Comparison of ENCODE assay signal across 34 cellular contexts in the genomic region with DNA sequence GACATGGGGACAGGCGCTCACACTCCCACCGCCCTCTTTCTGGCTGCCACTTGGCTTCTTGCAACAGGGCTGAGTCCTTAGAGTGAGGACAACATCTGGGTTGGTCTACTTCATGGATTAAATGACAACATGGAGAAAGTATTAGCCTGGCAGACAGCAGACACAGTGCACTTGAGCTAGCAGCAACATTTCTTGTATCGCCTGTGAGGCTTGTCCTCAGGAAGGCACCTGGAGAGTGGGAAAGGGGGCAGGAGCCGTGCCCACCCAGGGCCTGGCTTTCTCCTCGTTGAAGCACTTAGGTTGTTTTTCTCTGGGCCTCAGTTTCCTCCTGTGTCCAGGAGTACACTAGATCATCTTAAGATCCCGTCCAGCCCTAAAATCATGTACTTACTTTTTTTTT. TPM values are rescaled to one million over a fixed set of nuclear protein-coding genes. Genes with fewer than 3 reads are reported as not detected.
DNase-seq lines count a peak whose midpoint lies in the region; ATAC-seq and TF ChIP-seq lines count a peak whose summit lies in the region.
"Had no signal": no experiment of that assay in that cellular context is flagged by ENCODE, and none has a peak within 500 bp of the region (broad histone marks: within the 10 kb centered on the region; RNA-seq: fewer than 3 reads in every experiment).

No MANE protein-coding gene starts in this region.

- intact Hi-C loops in PC-9 (cut with micrococcal nuclease; ENCODE audit: unreplicated experiment), result no loop called here
- intact Hi-C loops in upper lobe of right lung (cut with DNase I), result loop anchor here (5.0 kb wide), 1 partner anchor 118 kb away; no protein-coding TSS in a partner anchor

- no peaks in the 10 kb centered on the region for H3K36me3 Mint-ChIP-seq in glutamatergic neuron (ENCODE audit: unreplicated experiment)

- H3K79me2 ChIP-seq in PC-9 (ENCODE audit: low read depth), result peaks cover 71% of the 10 kb centered on the region

- peak overlapping the region; percentile 94 for H3K4me2 ChIP-seq in PC-9
- H3K4me2 ChIP-seq: GM23338 had no signal

- peak overlapping the region; percentile 97 for H3K27ac ChIP-seq in PC-9
- peak overlapping the region; percentile 49 to 53 for H3K27ac ChIP-seq in esophagus (ENCODE audit: low read depth in 2 of 2, low read length in 1 of 2)
- H3K27ac ChIP-seq in muscle layer of duodenum (ENCODE audit: low read length), result peak overlapping the region; percentile 97
- no peak overlapping the region for H3K27ac ChIP-seq in upper lobe of right lung
- H3K27ac ChIP-seq: heart right ventricle, SJCRH30, thoracic aorta had no signal

- H4K20me1 ChIP-seq in PC-9 (ENCODE audit: insufficient read depth), result peaks cover 62% of the 10 kb centered on the region

- H3K9me3 ChIP-seq in PC-9 (ENCODE audit: insufficient read depth, low read depth) (no peaks in the 10 kb centered on the region), esophagus (ENCODE audit: control insufficient read depth in 2 of 2, insufficient read depth in 1 of 2, low read depth in 1 of 2, low read length in 1 of 2) (no peaks in the 10 kb centered on the region), muscle layer of duodenum (ENCODE audit: control insufficient read depth in 1 of 2, low read length in 2 of 2) (no peaks in the 10 kb centered on the region), upper lobe of right lung (no peaks in the 10 kb centered on the region)
- H3K9me3 ChIP-seq: heart right ventricle, SJCRH30, thoracic aorta had no signal

- H3K27ac Mint-ChIP-seq in glutamatergic neuron (ENCODE audit: unreplicated experiment), result no peak overlapping the region
- H3K27ac Mint-ChIP-seq: activated CD8-positive, alpha-beta T cell treated with anti-CD3 and anti-CD28 coated beads, Interleukin-2, amount 10 ng/mL, durations not matched to agents 7 days and 5 days; activated naive CD8-positive, alpha-beta T cell; activated T-helper 2 cell treated with anti-CD3 and anti-CD28 coated beads, Interferon-gamma antibody, Interleukin-2, Interleukin-4, amounts not matched to agents 10 μg/mL and 5 μg/mL and 100 μg/mL, durations not matched to agents 14 hours and 24 hours and 36 hours; GM23338; HFFc6; IgD-negative memory B cell; nephron progenitor cell; stimulated activated naive CD8-positive, alpha-beta T cell treated with anti-CD3 and anti-CD28 coated beads, Interleukin-15, Interleukin-2, amounts not matched to agents 100 ng/mL and 50 ng/mL, for 24 hours had no signal

- H3K4me3 ChIP-seq in PC-9 (peak overlapping the region; percentile 86), esophagus (ENCODE audit: low read depth in 1 of 2, low read length in 2 of 2) (peak overlapping the region; percentile 65 to 76), muscle layer of duodenum (ENCODE audit: low read depth in 1 of 2, low read length in 2 of 2) (peak overlapping the region in 1 of 2 donors; percentile 72), upper lobe of right lung (peak overlapping the region; percentile 53)
- H3K4me3 ChIP-seq: GM23338, heart right ventricle, SJCRH30, thoracic aorta had no signal

- H3K4me1 ChIP-seq in PC-9 (replicated peaks; ENCODE audit: insufficient read depth) (peaks cover 73% of the 10 kb centered on the region), esophagus (ENCODE audit: control insufficient read depth in 2 of 2, insufficient read depth in 2 of 2, low read length in 1 of 2) (peaks cover 4 to 21% of the 10 kb centered on the region in 2 donors), muscle layer of duodenum (ENCODE audit: control insufficient read depth in 1 of 2, insufficient read depth in 2 of 2, low read length in 2 of 2) (no peaks in the 10 kb centered on the region), upper lobe of right lung (no peaks in the 10 kb centered on the region)

- DNase-seq in PC-9, result no peak
- no peak for DNase-seq in upper lobe of right lung
- DNase-seq in NCI-H345 treated with DMSO at 0.1 percent for 48 hours (lab: John Stamatoyannopoulos, UW; ENCODE audit: unreplicated experiment), result no peak
- DNase-seq in glutamatergic neuron, result no peak
- DNase-seq in DMS153 treated with DMSO at 0.1 percent for 48 hours (lab: John Stamatoyannopoulos, UW; ENCODE audit: unreplicated experiment), result no peak
- DNase-seq: activated CD4-positive, alpha-beta T cell treated with anti-CD3 and anti-CD28 coated beads for 4 hours; activated CD8-positive, alpha-beta T cell treated with anti-CD3 and anti-CD28 coated beads, Interleukin-2, amount 10 ng/mL, durations not matched to agents 7 days and 5 days; C1 segment of cervical spinal cord; DND-41; effector CD8-positive, alpha-beta T cell; erythroblast; foreskin fibroblast; GF-D8; heart right ventricle; HFFc6; kidney glomerular epithelial cell; MV-4-11; NCI-H1436 treated with DMSO at 0.1 percent for 48 hours; NCI-H226; NCI-H748 treated with DMSO at 0.1 percent for 48 hours; nephron progenitor cell; retina; SJCRH30; stimulated activated CD8-positive, alpha-beta memory T cell treated with anti-CD3 and anti-CD28 coated beads, Interleukin-4, amount 100 ng/mL, for 48 hours; SW 1271 had no signal

- peaks cover 79% of the 10 kb centered on the region for H3F3A ChIP-seq in PC-9 (ENCODE audit: insufficient read depth, low read depth)

- H3K36me3 ChIP-seq in PC-9 (ENCODE audit: low read depth) (peaks cover 56% of the 10 kb centered on the region), esophagus (ENCODE audit: control insufficient read depth in 2 of 2, insufficient read depth in 2 of 2, low read length in 1 of 2) (peaks cover 8 to 37% of the 10 kb centered on the region in 2 donors), muscle layer of duodenum (ENCODE audit: control insufficient read depth in 1 of 2, insufficient read depth in 2 of 2, low read length in 2 of 2) (peaks cover 0 to 16% of the 10 kb centered on the region in 2 donors), upper lobe of right lung (peaks cover 19% of the 10 kb centered on the region)
- H3K36me3 ChIP-seq: SJCRH30, thoracic aorta had no signal

- H2AFZ ChIP-seq in PC-9, result no peak overlapping the region
- H2AFZ ChIP-seq: GM23338 had no signal

- ATAC-seq in upper lobe of right lung, result no peak
- ATAC-seq: activated CD8-positive, alpha-beta T cell treated with anti-CD3 and anti-CD28 coated beads, Interleukin-2, amount 10 ng/mL, durations not matched to agents 7 days and 5 days; GM23338; heart right ventricle had no signal

- TF ChIP-seq CTCF in PC-9 (conservative IDR thresholded peaks at IDR 0.05) (no peak), upper lobe of right lung (IDR thresholded peaks at IDR 0.05) (no peak), glutamatergic neuron (IDR thresholded peaks at IDR 0.05; ENCODE audit: partially characterized antibody, unreplicated experiment) (no peak)

- H3K27me3 Mint-ChIP-seq in glutamatergic neuron (ENCODE audit: unreplicated experiment), result peaks cover 5% of the 10 kb centered on the region

- 81 to 89% methylated on average over 6 of the region's 6 CpGs for WGBS in esophagus, 2 donors

- no peaks in the 10 kb centered on the region for H3K27me3 ChIP-seq in PC-9 (ENCODE audit: insufficient read depth, low read depth)
- no peaks in the 10 kb centered on the region for H3K27me3 ChIP-seq in esophagus (ENCODE audit: control insufficient read depth in 1 of 2, insufficient read depth in 2 of 2, low read length in 2 of 2)
- no peaks in the 10 kb centered on the region for H3K27me3 ChIP-seq in muscle layer of duodenum (ENCODE audit: low read depth, low read length)
- no peaks in the 10 kb centered on the region for H3K27me3 ChIP-seq in upper lobe of right lung

- H3K4me3 Mint-ChIP-seq in glutamatergic neuron (ENCODE audit: unreplicated experiment), result no peak overlapping the region
- H3K4me3 Mint-ChIP-seq: activated CD8-positive, alpha-beta T cell treated with anti-CD3 and anti-CD28 coated beads, Interleukin-2, amount 10 ng/mL, durations not matched to agents 7 days and 5 days; activated naive CD8-positive, alpha-beta T cell; GM23338; HFFc6; IgD-negative memory B cell; nephron progenitor cell; stimulated activated naive CD8-positive, alpha-beta T cell treated with anti-CD3 and anti-CD28 coated beads, Interleukin-15, Interleukin-2, amounts not matched to agents 100 ng/mL and 50 ng/mL, for 24 hours had no signal

- BruUV-seq in PC-9 (replicated peaks; lab: Mats Ljungman, UMichigan), result no TSS peak

- CTCF ChIA-PET in PC-9 (lab: Charles Lee), result interaction anchor here (0.5 kb wide), 1 partner anchor 30 kb away, joined by 4 read pairs; no protein-coding TSS in a partner anchor

- H3K4me1 Mint-ChIP-seq in glutamatergic neuron (ENCODE audit: low read depth, unreplicated experiment), result peaks cover 10% of the 10 kb centered on the region

- POLR2A ChIA-PET in PC-9 (lab: Charles Lee; ENCODE audit: unreplicated experiment), result no interaction called here

- no peaks in the 10 kb centered on the region for H3K9me2 ChIP-seq in PC-9 (ENCODE audit: insufficient read depth)

- peaks cover 10% of the 10 kb centered on the region for H3K9me3 Mint-ChIP-seq in glutamatergic neuron (ENCODE audit: unreplicated experiment)
- H3K9me3 Mint-ChIP-seq: activated T-helper 2 cell treated with anti-CD3 and anti-CD28 coated beads, Interferon-gamma antibody, Interleukin-2, Interleukin-4, amounts not matched to agents 10 μg/mL and 5 μg/mL and 100 μg/mL, durations not matched to agents 14 hours and 24 hours and 36 hours; GM23338; HFFc6; nephron progenitor cell; stimulated activated naive CD8-positive, alpha-beta T cell treated with anti-CD3 and anti-CD28 coated beads, Interleukin-15, Interleukin-2, amounts not matched to agents 100 ng/mL and 50 ng/mL, for 24 hours had no signal

RNA-seq across cellular contexts. Expression of a gene that starts 3.7 kb away (rescaled TPM):
- total RNA-seq in PC-9 (2021), result 295 and 318 TPM in 2 replicates
- polyA plus RNA-seq in esophagus, result 100 to 1,000 TPM; 440 to 749 TPM
- 62.9 TPM for total RNA-seq in upper lobe of right lung
- 0.96 TPM for total RNA-seq in glutamatergic neuron (ENCODE audit: unreplicated experiment)
- total RNA-seq: RPMI7951 had no signal
- polyA plus RNA-seq: IgD-negative memory B cell had no signal

RNA-seq across cellular contexts. Expression of a gene that starts 31.6 kb away (rescaled TPM):
- total RNA-seq in PC-9 (2021), result 108 and 123 TPM in 2 replicates
- polyA plus RNA-seq in esophagus, result 10 to 100 TPM; 45.3 to 52.3 TPM
- total RNA-seq in upper lobe of right lung, result 61.7 TPM
- 42.4 TPM for total RNA-seq in glutamatergic neuron (ENCODE audit: unreplicated experiment)

RNA-seq across cellular contexts. Expression of a gene that starts 58.8 kb away (rescaled TPM):
- 55.7 and 60.4 TPM in 2 replicates for total RNA-seq in PC-9 (2021)
- polyA plus RNA-seq in esophagus, result 10 to 100 TPM; 21.7 to 37.4 TPM
- 33.9 TPM for total RNA-seq in upper lobe of right lung
- 69.8 TPM for total RNA-seq in glutamatergic neuron (ENCODE audit: unreplicated experiment)

Comparison
In these comparisons a context has a peak if more than half of its experiments do, and no peak if none do; other contexts are left out.
1. RNA of a gene that starts 3.7 kb away (total RNA-seq): 295 to 318 TPM in PC-9 and 62.9 TPM in upper lobe of right lung (single experiment); 0.96 TPM in glutamatergic neuron (single experiment); every median in the first group is over 10 times any median in the second.